Comparison of ENCODE assay signal across 19 cellular contexts in the genomic region with DNA sequence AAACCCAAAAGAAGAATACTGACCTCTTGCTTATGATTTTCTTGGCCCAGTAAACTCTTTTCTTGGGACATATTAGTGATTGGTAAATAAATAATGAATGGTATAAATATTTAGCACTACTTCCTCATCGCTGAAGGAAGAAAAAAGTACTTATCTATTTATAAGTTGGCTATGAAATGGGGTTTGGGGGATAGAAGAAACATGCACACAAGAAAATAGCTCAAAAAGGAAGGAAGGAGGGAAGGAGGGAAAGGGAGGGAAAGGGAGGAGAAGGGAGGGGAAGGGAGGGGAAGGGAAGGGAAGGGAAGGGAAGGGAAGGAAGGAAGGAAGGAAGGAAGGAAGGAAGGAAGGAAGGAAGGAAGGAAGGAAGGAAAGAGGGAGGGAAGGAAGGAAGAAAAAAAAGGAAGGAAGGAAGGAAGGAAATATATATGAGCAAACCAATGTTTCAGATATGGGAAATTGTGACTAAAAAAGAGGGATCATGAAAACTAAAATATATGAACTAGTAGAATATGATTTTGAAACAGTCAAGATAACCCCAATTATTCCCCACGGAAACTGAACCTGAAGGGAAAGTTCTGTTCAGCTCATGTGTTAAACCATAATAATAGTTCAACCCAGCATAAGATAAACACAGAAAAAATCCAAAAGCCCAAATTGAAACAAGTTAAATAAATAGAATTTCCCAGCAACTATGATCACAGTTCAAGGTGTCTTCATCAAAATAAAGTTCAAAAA.
"Had no signal": no experiment of that assay in that cellular context is flagged by ENCODE, and none has a peak within 500 bp of the region (broad histone marks: within the 10 kb centered on the region; RNA-seq: fewer than 3 reads in every experiment).

No MANE protein-coding gene starts in this region.

- ATAC-seq: SK-N-SH treated with all-trans-retinoic acid at 6 μM for 48 hours had no signal

- DNase-seq: KBM-7, MV-4-11, NCI-H1048, NCI-H1105, NCI-H1417, NCI-H1436 treated with DMSO at 0.1 percent for 48 hours, NCI-H1694, NCI-H187 treated with DMSO at 0.1 percent for 48 hours, NCI-H2029 treated with DMSO at 0.1 percent for 48 hours, NCI-H2171 treated with DMSO at 0.1 percent for 48 hours, NCI-H345, NCI-H446 treated with DMSO at 0.1 percent for 48 hours, NCI-H510A treated with DMSO at 0.1 percent for 48 hours, NCI-H526, Right ventricle myocardium superior, RPMI8226, SIG-M5, T-helper 1 cell had no signal
